1 cellular context compared by ENCODE assay signal in the genomic region with DNA sequence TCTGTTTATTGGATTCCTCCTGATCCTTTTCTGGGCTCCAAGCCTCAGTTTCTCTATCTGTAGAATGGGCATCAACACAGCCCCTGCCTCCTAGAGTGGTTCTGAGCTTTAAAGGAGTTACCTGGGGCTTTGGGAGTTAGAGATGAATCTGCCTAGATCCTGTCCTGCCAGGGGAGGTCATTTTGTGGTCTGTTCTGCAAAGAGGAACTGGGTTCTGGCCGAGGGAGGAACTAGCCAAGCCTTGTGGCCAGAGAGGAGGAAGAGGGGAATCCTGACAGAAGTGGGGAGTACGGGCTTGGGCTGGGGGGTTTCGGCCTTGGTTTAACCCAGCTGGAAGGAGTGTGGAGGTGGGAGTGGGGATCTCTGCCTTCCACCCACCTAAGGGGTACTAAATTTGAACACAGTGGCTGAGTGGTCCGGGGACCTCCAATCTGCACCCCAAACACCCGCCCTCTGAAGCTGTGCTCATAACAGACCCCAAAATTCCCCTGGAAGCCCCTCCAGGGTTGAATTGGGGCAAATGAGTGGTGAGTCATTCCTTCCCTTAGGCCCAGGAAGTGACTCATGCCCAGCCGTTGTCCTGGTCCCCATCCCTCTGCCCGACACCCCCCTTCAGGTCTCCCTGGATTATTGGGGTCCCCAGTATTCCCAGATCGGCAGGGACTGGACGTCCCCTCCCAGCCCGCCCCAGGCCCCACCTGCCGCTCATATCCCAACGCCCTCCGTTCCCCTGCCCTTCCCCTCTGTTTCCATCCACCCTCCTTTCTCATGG.
TF ChIP-seq lines count a peak whose summit lies in the region.

No MANE protein-coding gene starts in this region.

TF ChIP-seq in K562, 482 proteins besides CTCF, POLR2A, EP300 and RAD21 (continued from another document and continues in another):
- TF ChIP-seq ZBTB1 (CRISPR knock-in tag; IDR thresholded peaks at IDR 0.05; ENCODE audit: borderline replicate concordance, low read depth), result no peak
- peak; percentile 46; the same call in 1 of the 2 replicates for TF ChIP-seq GABPA (tag; conservative IDR thresholded peaks at IDR 0.05; ENCODE audit: low read depth)
- no peak for TF ChIP-seq TAF15 (IDR thresholded peaks at IDR 0.05; ENCODE audit: low read depth, low read length)
- TF ChIP-seq MEF2A (IDR thresholded peaks at IDR 0.05; ENCODE audit: control insufficient read depth, low read depth, low read length), result no peak
- TF ChIP-seq, protein P1, sequence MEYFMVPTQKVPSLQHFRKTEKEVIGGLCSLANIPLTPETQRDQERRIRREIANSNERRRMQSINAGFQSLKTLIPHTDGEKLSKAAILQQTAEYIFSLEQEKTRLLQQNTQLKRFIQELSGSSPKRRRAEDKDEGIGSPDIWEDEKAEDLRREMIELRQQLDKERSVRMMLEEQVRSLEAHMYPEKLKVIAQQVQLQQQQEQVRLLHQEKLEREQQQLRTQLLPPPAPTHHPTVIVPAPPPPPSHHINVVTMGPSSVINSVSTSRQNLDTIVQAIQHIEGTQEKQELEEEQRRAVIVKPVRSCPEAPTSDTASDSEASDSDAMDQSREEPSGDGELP (CRISPR knock-in tag; IDR thresholded peaks at IDR 0.05; ENCODE audit: borderline replicate concordance), result peak; percentile 78
- TF ChIP-seq, protein P2, sequence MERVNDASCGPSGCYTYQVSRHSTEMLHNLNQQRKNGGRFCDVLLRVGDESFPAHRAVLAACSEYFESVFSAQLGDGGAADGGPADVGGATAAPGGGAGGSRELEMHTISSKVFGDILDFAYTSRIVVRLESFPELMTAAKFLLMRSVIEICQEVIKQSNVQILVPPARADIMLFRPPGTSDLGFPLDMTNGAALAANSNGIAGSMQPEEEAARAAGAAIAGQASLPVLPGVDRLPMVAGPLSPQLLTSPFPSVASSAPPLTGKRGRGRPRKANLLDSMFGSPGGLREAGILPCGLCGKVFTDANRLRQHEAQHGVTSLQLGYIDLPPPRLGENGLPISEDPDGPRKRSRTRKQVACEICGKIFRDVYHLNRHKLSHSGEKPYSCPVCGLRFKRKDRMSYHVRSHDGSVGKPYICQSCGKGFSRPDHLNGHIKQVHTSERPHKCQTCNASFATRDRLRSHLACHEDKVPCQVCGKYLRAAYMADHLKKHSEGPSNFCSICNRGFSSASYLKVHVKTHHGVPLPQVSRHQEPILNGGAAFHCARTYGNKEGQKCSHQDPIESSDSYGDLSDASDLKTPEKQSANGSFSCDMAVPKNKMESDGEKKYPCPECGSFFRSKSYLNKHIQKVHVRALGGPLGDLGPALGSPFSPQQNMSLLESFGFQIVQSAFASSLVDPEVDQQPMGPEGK (CRISPR knock-in tag; IDR thresholded peaks at IDR 0.05; ENCODE audit: borderline replicate concordance), result no peak
- no peak for TF ChIP-seq ZNF133 (CRISPR knock-in tag; IDR thresholded peaks at IDR 0.05)
- TF ChIP-seq, protein P3, sequence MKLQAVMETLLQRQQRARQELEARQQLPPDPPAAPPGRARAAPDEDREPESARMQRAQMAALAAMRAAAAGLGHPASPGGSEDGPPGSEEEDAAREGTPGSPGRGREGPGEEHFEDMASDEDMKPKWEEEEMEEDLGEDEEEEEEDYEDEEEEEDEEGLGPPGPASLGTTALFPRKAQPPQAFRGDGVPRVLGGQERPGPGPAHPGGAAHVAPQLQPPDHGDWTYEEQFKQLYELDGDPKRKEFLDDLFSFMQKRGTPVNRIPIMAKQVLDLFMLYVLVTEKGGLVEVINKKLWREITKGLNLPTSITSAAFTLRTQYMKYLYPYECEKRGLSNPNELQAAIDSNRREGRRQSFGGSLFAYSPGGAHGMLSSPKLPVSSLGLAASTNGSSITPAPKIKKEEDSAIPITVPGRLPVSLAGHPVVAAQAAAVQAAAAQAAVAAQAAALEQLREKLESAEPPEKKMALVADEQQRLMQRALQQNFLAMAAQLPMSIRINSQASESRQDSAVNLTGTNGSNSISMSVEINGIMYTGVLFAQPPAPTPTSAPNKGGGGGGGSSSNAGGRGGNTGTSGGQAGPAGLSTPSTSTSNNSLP (IDR thresholded peaks at IDR 0.05; ENCODE audit: borderline replicate concordance, low read depth, low read length), result no peak
- 0 out of 2 replicates have a peak, but pooled peaks have one; percentile 4 for TF ChIP-seq EGR1 (conservative IDR thresholded peaks at IDR 0.05)
- no peak for TF ChIP-seq SIX5 (IDR thresholded peaks at IDR 0.05; ENCODE audit: borderline replicate concordance in 1 of 2, insufficient read depth in 1 of 2, low read depth in 1 of 2, low read length in 2 of 2)
- TF ChIP-seq ZNF445 (CRISPR knock-in tag; IDR thresholded peaks at IDR 0.05; ENCODE audit: low read depth), result no peak
- no peak for TF ChIP-seq ARHGAP35 (IDR thresholded peaks at IDR 0.05; ENCODE audit: partially characterized antibody)
- no peak for TF ChIP-seq KLF13 (tag; IDR thresholded peaks at IDR 0.05; ENCODE audit: borderline replicate concordance, low read depth)
- TF ChIP-seq, protein P4, sequence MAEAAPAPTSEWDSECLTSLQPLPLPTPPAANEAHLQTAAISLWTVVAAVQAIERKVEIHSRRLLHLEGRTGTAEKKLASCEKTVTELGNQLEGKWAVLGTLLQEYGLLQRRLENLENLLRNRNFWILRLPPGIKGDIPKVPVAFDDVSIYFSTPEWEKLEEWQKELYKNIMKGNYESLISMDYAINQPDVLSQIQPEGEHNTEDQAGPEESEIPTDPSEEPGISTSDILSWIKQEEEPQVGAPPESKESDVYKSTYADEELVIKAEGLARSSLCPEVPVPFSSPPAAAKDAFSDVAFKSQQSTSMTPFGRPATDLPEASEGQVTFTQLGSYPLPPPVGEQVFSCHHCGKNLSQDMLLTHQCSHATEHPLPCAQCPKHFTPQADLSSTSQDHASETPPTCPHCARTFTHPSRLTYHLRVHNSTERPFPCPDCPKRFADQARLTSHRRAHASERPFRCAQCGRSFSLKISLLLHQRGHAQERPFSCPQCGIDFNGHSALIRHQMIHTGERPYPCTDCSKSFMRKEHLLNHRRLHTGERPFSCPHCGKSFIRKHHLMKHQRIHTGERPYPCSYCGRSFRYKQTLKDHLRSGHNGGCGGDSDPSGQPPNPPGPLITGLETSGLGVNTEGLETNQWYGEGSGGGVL (CRISPR knock-in tag; IDR thresholded peaks at IDR 0.05), result no peak
- TF ChIP-seq TAL1 (IDR thresholded peaks at IDR 0.05), result no peak
- peak; percentile 63; the same call in 1 of the 2 replicates for TF ChIP-seq CTBP1 (IDR thresholded peaks at IDR 0.05; ENCODE audit: borderline replicate concordance)
- TF ChIP-seq, protein P5, sequence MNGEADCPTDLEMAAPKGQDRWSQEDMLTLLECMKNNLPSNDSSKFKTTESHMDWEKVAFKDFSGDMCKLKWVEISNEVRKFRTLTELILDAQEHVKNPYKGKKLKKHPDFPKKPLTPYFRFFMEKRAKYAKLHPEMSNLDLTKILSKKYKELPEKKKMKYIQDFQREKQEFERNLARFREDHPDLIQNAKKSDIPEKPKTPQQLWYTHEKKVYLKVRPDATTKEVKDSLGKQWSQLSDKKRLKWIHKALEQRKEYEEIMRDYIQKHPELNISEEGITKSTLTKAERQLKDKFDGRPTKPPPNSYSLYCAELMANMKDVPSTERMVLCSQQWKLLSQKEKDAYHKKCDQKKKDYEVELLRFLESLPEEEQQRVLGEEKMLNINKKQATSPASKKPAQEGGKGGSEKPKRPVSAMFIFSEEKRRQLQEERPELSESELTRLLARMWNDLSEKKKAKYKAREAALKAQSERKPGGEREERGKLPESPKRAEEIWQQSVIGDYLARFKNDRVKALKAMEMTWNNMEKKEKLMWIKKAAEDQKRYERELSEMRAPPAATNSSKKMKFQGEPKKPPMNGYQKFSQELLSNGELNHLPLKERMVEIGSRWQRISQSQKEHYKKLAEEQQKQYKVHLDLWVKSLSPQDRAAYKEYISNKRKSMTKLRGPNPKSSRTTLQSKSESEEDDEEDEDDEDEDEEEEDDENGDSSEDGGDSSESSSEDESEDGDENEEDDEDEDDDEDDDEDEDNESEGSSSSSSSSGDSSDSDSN (IDR thresholded peaks at IDR 0.05; ENCODE audit: borderline replicate concordance in 1 of 2, low read depth in 2 of 2, low read length in 2 of 2), result no peak
- no peak for TF ChIP-seq TCF3 (CRISPR knock-in tag; IDR thresholded peaks at IDR 0.05)
- TF ChIP-seq CCAR2 (IDR thresholded peaks at IDR 0.05; ENCODE audit: low read depth, low read length), result no peak
- TF ChIP-seq SRF (CRISPR knock-in tag; IDR thresholded peaks at IDR 0.05), result no peak
- TF ChIP-seq XRCC3 (IDR thresholded peaks at IDR 0.05), result no peak
- no peak for TF ChIP-seq MIER1 (IDR thresholded peaks at IDR 0.05; ENCODE audit: low read depth)
- TF ChIP-seq CBFA2T3 (IDR thresholded peaks at IDR 0.05), result no peak
- TF ChIP-seq, protein P6, sequence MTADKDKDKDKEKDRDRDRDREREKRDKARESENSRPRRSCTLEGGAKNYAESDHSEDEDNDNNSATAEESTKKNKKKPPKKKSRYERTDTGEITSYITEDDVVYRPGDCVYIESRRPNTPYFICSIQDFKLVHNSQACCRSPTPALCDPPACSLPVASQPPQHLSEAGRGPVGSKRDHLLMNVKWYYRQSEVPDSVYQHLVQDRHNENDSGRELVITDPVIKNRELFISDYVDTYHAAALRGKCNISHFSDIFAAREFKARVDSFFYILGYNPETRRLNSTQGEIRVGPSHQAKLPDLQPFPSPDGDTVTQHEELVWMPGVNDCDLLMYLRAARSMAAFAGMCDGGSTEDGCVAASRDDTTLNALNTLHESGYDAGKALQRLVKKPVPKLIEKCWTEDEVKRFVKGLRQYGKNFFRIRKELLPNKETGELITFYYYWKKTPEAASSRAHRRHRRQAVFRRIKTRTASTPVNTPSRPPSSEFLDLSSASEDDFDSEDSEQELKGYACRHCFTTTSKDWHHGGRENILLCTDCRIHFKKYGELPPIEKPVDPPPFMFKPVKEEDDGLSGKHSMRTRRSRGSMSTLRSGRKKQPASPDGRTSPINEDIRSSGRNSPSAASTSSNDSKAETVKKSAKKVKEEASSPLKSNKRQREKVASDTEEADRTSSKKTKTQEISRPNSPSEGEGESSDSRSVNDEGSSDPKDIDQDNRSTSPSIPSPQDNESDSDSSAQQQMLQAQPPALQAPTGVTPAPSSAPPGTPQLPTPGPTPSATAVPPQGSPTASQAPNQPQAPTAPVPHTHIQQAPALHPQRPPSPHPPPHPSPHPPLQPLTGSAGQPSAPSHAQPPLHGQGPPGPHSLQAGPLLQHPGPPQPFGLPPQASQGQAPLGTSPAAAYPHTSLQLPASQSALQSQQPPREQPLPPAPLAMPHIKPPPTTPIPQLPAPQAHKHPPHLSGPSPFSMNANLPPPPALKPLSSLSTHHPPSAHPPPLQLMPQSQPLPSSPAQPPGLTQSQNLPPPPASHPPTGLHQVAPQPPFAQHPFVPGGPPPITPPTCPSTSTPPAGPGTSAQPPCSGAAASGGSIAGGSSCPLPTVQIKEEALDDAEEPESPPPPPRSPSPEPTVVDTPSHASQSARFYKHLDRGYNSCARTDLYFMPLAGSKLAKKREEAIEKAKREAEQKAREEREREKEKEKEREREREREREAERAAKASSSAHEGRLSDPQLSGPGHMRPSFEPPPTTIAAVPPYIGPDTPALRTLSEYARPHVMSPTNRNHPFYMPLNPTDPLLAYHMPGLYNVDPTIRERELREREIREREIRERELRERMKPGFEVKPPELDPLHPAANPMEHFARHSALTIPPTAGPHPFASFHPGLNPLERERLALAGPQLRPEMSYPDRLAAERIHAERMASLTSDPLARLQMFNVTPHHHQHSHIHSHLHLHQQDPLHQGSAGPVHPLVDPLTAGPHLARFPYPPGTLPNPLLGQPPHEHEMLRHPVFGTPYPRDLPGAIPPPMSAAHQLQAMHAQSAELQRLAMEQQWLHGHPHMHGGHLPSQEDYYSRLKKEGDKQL (CRISPR knock-in tag; IDR thresholded peaks at IDR 0.05; ENCODE audit: borderline replicate concordance), result no peak
- TF ChIP-seq ELF4 (CRISPR knock-in tag; IDR thresholded peaks at IDR 0.05), result no peak
- peak; percentile 80 to 93 for TF ChIP-seq KDM1A (IDR thresholded peaks at IDR 0.05)
- TF ChIP-seq, protein P7, sequence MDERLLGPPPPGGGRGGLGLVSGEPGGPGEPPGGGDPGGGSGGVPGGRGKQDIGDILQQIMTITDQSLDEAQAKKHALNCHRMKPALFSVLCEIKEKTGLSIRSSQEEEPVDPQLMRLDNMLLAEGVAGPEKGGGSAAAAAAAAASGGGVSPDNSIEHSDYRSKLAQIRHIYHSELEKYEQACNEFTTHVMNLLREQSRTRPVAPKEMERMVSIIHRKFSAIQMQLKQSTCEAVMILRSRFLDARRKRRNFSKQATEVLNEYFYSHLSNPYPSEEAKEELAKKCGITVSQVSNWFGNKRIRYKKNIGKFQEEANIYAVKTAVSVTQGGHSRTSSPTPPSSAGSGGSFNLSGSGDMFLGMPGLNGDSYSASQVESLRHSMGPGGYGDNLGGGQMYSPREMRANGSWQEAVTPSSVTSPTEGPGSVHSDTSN (CRISPR knock-in tag; IDR thresholded peaks at IDR 0.05; ENCODE audit: low read depth), result no peak
- TF ChIP-seq, protein P7 (tag; conservative IDR thresholded peaks at IDR 0.05; ENCODE audit: low read depth), result no peak
- TF ChIP-seq HNRNPL (IDR thresholded peaks at IDR 0.05; ENCODE audit: low read depth, low read length), result no peak
- no peak for TF ChIP-seq SAP30 (IDR thresholded peaks at IDR 0.05; ENCODE audit: borderline replicate concordance, insufficient read depth, low read depth, low read length, poor library complexity, severe bottlenecking)
- 0 out of 2 replicates have a peak, but pooled peaks have one; percentile 10 for TF ChIP-seq ZFX (CRISPR knock-in tag; IDR thresholded peaks at IDR 0.05)
- no peak for TF ChIP-seq LEF1 (IDR thresholded peaks at IDR 0.05)
- TF ChIP-seq HMG20A (CRISPR knock-in tag; conservative IDR thresholded peaks at IDR 0.05), result no peak
- no peak for TF ChIP-seq BDP1 (IDR thresholded peaks at IDR 0.05; ENCODE audit: insufficient read depth, insufficient read length)
- TF ChIP-seq TARDBP (IDR thresholded peaks at IDR 0.05), result no peak
- TF ChIP-seq, protein P8, sequence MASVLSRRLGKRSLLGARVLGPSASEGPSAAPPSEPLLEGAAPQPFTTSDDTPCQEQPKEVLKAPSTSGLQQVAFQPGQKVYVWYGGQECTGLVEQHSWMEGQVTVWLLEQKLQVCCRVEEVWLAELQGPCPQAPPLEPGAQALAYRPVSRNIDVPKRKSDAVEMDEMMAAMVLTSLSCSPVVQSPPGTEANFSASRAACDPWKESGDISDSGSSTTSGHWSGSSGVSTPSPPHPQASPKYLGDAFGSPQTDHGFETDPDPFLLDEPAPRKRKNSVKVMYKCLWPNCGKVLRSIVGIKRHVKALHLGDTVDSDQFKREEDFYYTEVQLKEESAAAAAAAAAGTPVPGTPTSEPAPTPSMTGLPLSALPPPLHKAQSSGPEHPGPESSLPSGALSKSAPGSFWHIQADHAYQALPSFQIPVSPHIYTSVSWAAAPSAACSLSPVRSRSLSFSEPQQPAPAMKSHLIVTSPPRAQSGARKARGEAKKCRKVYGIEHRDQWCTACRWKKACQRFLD (CRISPR knock-in tag; IDR thresholded peaks at IDR 0.05), result peak; percentile 61
- TF ChIP-seq DNMT1 (IDR thresholded peaks at IDR 0.05), result no peak
